ENCODE assay signal across 12 cellular contexts in the genomic region with DNA sequence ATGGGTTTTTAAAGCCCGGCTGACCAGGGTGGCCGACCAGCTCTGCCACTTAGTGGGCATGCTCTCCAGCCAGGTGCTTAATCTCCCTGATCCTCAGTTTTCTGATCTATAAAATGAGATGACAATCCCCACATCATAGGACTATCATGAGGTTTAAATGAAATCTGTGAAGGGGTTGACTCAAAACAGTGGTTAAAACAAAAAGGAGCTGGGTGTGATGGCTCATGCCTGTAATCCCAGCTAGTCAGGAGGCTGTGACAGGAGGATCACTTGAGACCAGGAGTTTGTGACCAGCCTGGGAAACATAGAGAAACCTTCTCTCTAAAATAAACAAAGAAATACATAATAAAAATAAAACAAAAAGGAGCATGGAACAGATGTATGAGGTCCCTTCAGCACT. TPM values are rescaled to one million over a fixed set of nuclear protein-coding genes. Genes with fewer than 3 reads are reported as not detected.
DNase-seq lines count a peak whose midpoint lies in the region; ATAC-seq and TF ChIP-seq lines count a peak whose summit lies in the region.
"Had no signal": no experiment of that assay in that cellular context is flagged by ENCODE, and none has a peak within 500 bp of the region (broad histone marks: within the 10 kb centered on the region; RNA-seq: fewer than 3 reads in every experiment).

No MANE protein-coding gene starts in this region.

- peak overlapping the region; percentile 71 for H3K27ac Mint-ChIP-seq in activated T-helper 17 cell treated with anti-CD3 and anti-CD28 coated beads, Interleukin-2, amount 50 U/mL, for 72 hours

- H3K4me1 Mint-ChIP-seq in activated T-helper 17 cell treated with anti-CD3 and anti-CD28 coated beads, Interleukin-2, amount 50 U/mL, for 72 hours, result peaks cover 11% of the 10 kb centered on the region

- H3K27me3 ChIP-seq in skeletal muscle satellite cell (ENCODE audit: control insufficient read depth, insufficient read depth, low read length) (no peaks in the 10 kb centered on the region), thyroid gland (no peaks in the 10 kb centered on the region)

- peak overlapping the region; percentile 61 for H3K4me3 Mint-ChIP-seq in activated T-helper 17 cell treated with anti-CD3 and anti-CD28 coated beads, Interleukin-2, amount 50 U/mL, for 72 hours

- peak; percentile 51 for ATAC-seq in activated T-helper 17 cell treated with anti-CD3 and anti-CD28 coated beads, Interleukin-2, amount 50 U/mL, for 72 hours (replicated peaks)
- ATAC-seq in HG03565 (IDR thresholded peaks at IDR 0.05; ENCODE audit: unreplicated experiment), result no peak

- H3K4me3 ChIP-seq in fibroblast of mammary gland (ENCODE audit: control insufficient read depth, low read depth, low read length) (no peak overlapping the region), skeletal muscle satellite cell (ENCODE audit: low read length) (peak overlapping the region; percentile 10), thyroid gland (replicated peaks in 1 of 3) (no peak overlapping the region)

- H3K9me3 Mint-ChIP-seq in activated T-helper 17 cell treated with anti-CD3 and anti-CD28 coated beads, Interleukin-2, amount 50 U/mL, for 72 hours, result no peaks in the 10 kb centered on the region

- 66 to 71% methylated on average over 2 of the region's 2 CpGs for WGBS in thyroid gland, 2 donors

- H3K36me3 Mint-ChIP-seq in activated T-helper 17 cell treated with anti-CD3 and anti-CD28 coated beads, Interleukin-2, amount 50 U/mL, for 72 hours (ENCODE audit: low read depth), result no peaks in the 10 kb centered on the region

- peaks cover 11% of the 10 kb centered on the region for H3K27me3 Mint-ChIP-seq in activated T-helper 17 cell treated with anti-CD3 and anti-CD28 coated beads, Interleukin-2, amount 50 U/mL, for 72 hours

- TF ChIP-seq POLR2A in thyroid gland (IDR thresholded peaks at IDR 0.05), result no peak

- H3K9me3 ChIP-seq in skeletal muscle satellite cell (replicated peaks; ENCODE audit: low read length), result no peaks in the 10 kb centered on the region
- H3K9me3 ChIP-seq in thyroid gland, result no peaks in the 10 kb centered on the region

- H3K4me2 ChIP-seq in skeletal muscle satellite cell (ENCODE audit: low read length), result peak overlapping the region; percentile 55

- peak; percentile 45 for DNase-seq in EH (ENCODE audit: low read depth)
- peak; percentile 47 for DNase-seq in fibroblast of mammary gland (ENCODE audit: low read depth)
- DNase-seq in SIG-M5 treated with dmso at 0.1 percent for 504 hours (lab: John Stamatoyannopoulos, UW; ENCODE audit: unreplicated experiment), result no peak
- DNase-seq in NCI-H1436 (lab: John Stamatoyannopoulos, UW), result no peak
- no peak for DNase-seq in thyroid gland
- DNase-seq: activated CD4-positive, alpha-beta T cell treated with anti-CD3 and anti-CD28 coated beads, Interleukin-2, amount 50 U/mL, for 1 hour; left ventricle myocardium superior; NCI-H1417; NCI-H510A had no signal

- H3K4me1 ChIP-seq in skeletal muscle satellite cell (ENCODE audit: control insufficient read depth, insufficient read depth, low read length) (peaks cover 56% of the 10 kb centered on the region), thyroid gland (peaks cover 0 to 12% of the 10 kb centered on the region in 2 donors)

- intact Hi-C loops in thyroid gland (cut with DNase I), result no loop called here

- peak overlapping the region in 1 of 3 donors; percentile 20 for H3K27ac ChIP-seq in thyroid gland

- H3K9ac ChIP-seq in skeletal muscle satellite cell (ENCODE audit: low read depth, low read length), result peak overlapping the region; percentile 77

- TF ChIP-seq CTCF in fibroblast of mammary gland (conservative IDR thresholded peaks at IDR 0.05; ENCODE audit: control insufficient read depth, insufficient read depth, low read depth, low read length) (no peak), thyroid gland (IDR thresholded peaks at IDR 0.05) (no peak)

- no peaks in the 10 kb centered on the region for H3K36me3 ChIP-seq in skeletal muscle satellite cell (ENCODE audit: insufficient read depth, low read length)
- H3K36me3 ChIP-seq in thyroid gland, result no peaks in the 10 kb centered on the region

RNA-seq across cellular contexts. Expression of a gene that starts 3.6 kb away (rescaled TPM):
- not detected for total RNA-seq in activated T-helper 17 cell treated with anti-CD3 and anti-CD28 coated beads, Interleukin-2, amount 50 U/mL, for 72 hours
- not detected in 2 replicates for total RNA-seq in skeletal muscle satellite cell (2012; rRNA removed)
- not detected for total RNA-seq in thyroid gland
- total RNA-seq: left ventricle myocardium superior had no signal

RNA-seq across cellular contexts. Expression of a gene that starts 13.3 kb away (rescaled TPM):
- total RNA-seq in activated T-helper 17 cell treated with anti-CD3 and anti-CD28 coated beads, Interleukin-2, amount 50 U/mL, for 72 hours, result 10 to 100 TPM in 1 of 2 donors, 1 to 10 TPM in 1; 8.4 to 10.9 TPM
- total RNA-seq in skeletal muscle satellite cell (2012; rRNA removed), result 17.2 and 17.5 TPM in 2 replicates
- 10 to 100 TPM in 3 of 4 donors, 1 to 10 TPM in 1; 5.4 to 34.3 (median 21.9) TPM for total RNA-seq in thyroid gland

RNA-seq across cellular contexts. Expression of a gene that starts 51.5 kb away (rescaled TPM):
- under 1 TPM in 1 of 2 donors, not detected in 1; 0.08 TPM for total RNA-seq in activated T-helper 17 cell treated with anti-CD3 and anti-CD28 coated beads, Interleukin-2, amount 50 U/mL, for 72 hours
- total RNA-seq in skeletal muscle satellite cell (2012; rRNA removed), result 0.22 TPM in 1 of 2 replicates, not detected in the other
- under 1 TPM in 3 of 4 donors, not detected in 1; 0.13 to 0.44 (median 0.22) TPM for total RNA-seq in thyroid gland

Comparison
In these comparisons a context has a peak if more than half of its experiments do, and no peak if none do; other contexts are left out.
1. DNase-seq: peak in EH (single experiment) and fibroblast of mammary gland (single experiment); none in SIG-M5 treated with dmso at 0.1 percent for 504 hours (single experiment), NCI-H1436 (single experiment) and thyroid gland (0 of 2).